6 cellular contexts compared by ENCODE assay signal in genomic region chr19:48874309-48875135, GRCh38. TPM values are rescaled to one million over a fixed set of nuclear protein-coding genes. Genes with fewer than 3 reads are reported as not detected.
DNase-seq lines count a peak whose midpoint lies in the region; FAIRE-seq and TF ChIP-seq lines count a peak whose summit lies in the region.

No MANE protein-coding gene starts in this region.

- no peak for FAIRE-seq in small intestine (lab: Jason Lieb, UNC)
- no peak for FAIRE-seq in GM12892 (lab: Jason Lieb, UNC)

- WGBS in small intestine, 3 donors, result 16 to 26% (median 22%) methylated on average over 17 of the region's 17 CpGs

- no peaks in the 10 kb centered on the region for H3K9me3 ChIP-seq in small intestine (ENCODE audit: control insufficient read depth, low read depth)

- H3K27me3 ChIP-seq in small intestine (ENCODE audit: control insufficient read depth in 2 of 2, insufficient read depth in 2 of 2, low read length in 2 of 2), result no peaks in the 10 kb centered on the region

- H3K4me1 ChIP-seq in small intestine (ENCODE audit: control insufficient read depth in 2 of 2, insufficient read depth in 1 of 2, low read depth in 1 of 2, low read length in 1 of 2), result peaks cover 0 to 3% of the 10 kb centered on the region in 2 donors

- H3K4me3 ChIP-seq in small intestine (ENCODE audit: low read depth in 1 of 2, low read length in 2 of 2), result peak overlapping the region; percentile 36 to 97

- no peak; the same call in 1 of the 2 replicates for TF ChIP-seq POLR2A in GM12892 (IDR thresholded peaks at IDR 0.05; ENCODE audit: low read depth, low read length)

- peak overlapping the region; percentile 100 for H3K27ac ChIP-seq in epithelial cell of prostate
- H3K27ac ChIP-seq in small intestine (ENCODE audit: low read depth in 1 of 2, low read length in 1 of 2), result peak overlapping the region; percentile 100

- peak; percentile 54 for DNase-seq in GM03348 (ENCODE audit: low spot score)
- peak; percentile 75 for DNase-seq in OCI-M1 (lab: John Stamatoyannopoulos, UW)
- no peak for DNase-seq in epithelial cell of prostate (ENCODE audit: low read depth, low spot score)
- peak; percentile 41 for DNase-seq in small intestine
- no peak for DNase-seq in NCI-H128 (lab: John Stamatoyannopoulos, UW; ENCODE audit: unreplicated experiment)
- DNase-seq in GM12892 (ENCODE audit: insufficient read length), result no peak

- peaks cover 4 to 8% of the 10 kb centered on the region in 2 donors for H3K36me3 ChIP-seq in small intestine (ENCODE audit: control insufficient read depth in 2 of 2, insufficient read depth in 2 of 2, low read length in 2 of 2)

RNA-seq across cellular contexts. Expression of gene PPP1R15A, which starts 2.3 kb away (rescaled TPM):
- 10 to 100 TPM; 52.8 to 61.1 (median 60.1) TPM for polyA plus RNA-seq in small intestine
- polyA plus RNA-seq in GM12892 (2012; ENCODE audit: missing spikeins), result 69.7 TPM

RNA-seq across cellular contexts. Expression of gene PLEKHA4, which starts 6.1 kb away (rescaled TPM):
- 10 to 100 TPM in 2 of 3 donors, 1 to 10 TPM in 1; 4.0 to 20.3 (median 17.3) TPM for polyA plus RNA-seq in small intestine
- polyA plus RNA-seq in GM12892 (2012; ENCODE audit: missing spikeins), result 2.3 TPM

RNA-seq across cellular contexts. Expression of gene TULP2, which starts 24.0 kb away (rescaled TPM):
- polyA plus RNA-seq in small intestine, result under 1 TPM in 1 of 3 donors, not detected in 2; 0.10 TPM
- 3.1 TPM for polyA plus RNA-seq in GM12892 (2012; ENCODE audit: missing spikeins)

RNA-seq across cellular contexts. Expression of gene NUCB1, which starts 25.6 kb away (rescaled TPM):
- 100 to 1,000 TPM; 102 to 359 (median 178) TPM for polyA plus RNA-seq in small intestine
- polyA plus RNA-seq in GM12892 (2012; ENCODE audit: missing spikeins), result 41.6 TPM

RNA-seq across cellular contexts. Expression of gene HSD17B14, which starts 38.2 kb away (rescaled TPM):
- 10 to 100 TPM in 1 of 3 donors, 1 to 10 TPM in 1, not detected in 1; 4.4 to 11.6 TPM for polyA plus RNA-seq in small intestine
- 6.3 TPM for polyA plus RNA-seq in GM12892 (2012; ENCODE audit: missing spikeins)

Comparison
In these comparisons a context has a peak if more than half of its experiments do, and no peak if none do; other contexts are left out.
1. DNase-seq: peak in GM03348 (single experiment), OCI-M1 (single experiment) and small intestine (single experiment); none in epithelial cell of prostate (single experiment), NCI-H128 (single experiment) and GM12892 (single experiment).